In the genomic region with DNA sequence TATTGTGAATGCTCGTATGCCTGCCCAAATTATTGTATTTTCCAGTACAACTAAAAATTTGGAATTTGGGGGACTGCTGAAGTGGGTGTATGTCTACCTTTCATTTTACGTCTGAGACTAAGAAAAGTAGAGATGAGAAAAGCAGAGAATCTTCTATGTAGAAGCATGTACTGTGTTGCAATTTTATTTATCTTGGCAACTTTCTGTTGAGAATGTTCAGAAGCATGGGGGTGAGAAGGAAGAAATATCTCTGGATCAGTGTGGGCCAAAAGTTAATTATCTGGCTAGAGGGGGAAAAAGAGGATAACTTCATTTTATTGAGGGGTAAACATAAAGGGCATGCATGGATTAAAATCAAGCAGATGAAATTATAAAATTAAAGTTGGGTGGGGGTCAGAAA, we compare ENCODE assay signal across 15 cellular contexts. TPM values are rescaled to one million over a fixed set of nuclear protein-coding genes. Genes with fewer than 3 reads are reported as not detected.
DNase-seq lines count a peak whose midpoint lies in the region; ATAC-seq, FAIRE-seq and TF ChIP-seq lines count a peak whose summit lies in the region.
"Had no signal": no experiment of that assay in that cellular context is flagged by ENCODE, and none has a peak within 500 bp of the region (broad histone marks: within the 10 kb centered on the region; RNA-seq: fewer than 3 reads in every experiment).

No MANE protein-coding gene starts in this region.

- H3K36me3 Mint-ChIP-seq in activated CD4-positive, alpha-beta T cell treated with anti-CD3 and anti-CD28 coated beads for 36 hours (ENCODE audit: low read depth): peaks cover 20% of the 10 kb centered on the region
- peaks cover 39% of the 10 kb centered on the region for H3K36me3 Mint-ChIP-seq in activated CD4-positive, alpha-beta T cell treated with anti-CD3 and anti-CD28 coated beads, Interleukin-2, amount 10 ng/mL, durations not matched to agents 7 days and 5 days (ENCODE audit: low read depth)
- H3K36me3 Mint-ChIP-seq in natural killer cell treated with Interleukin-12 subunit alpha and Interleukin-12 subunit beta and Interleukin-15 and Interleukin-18, amount 100 ng/mL, for 72 hours: peaks cover 44% of the 10 kb centered on the region
- H3K36me3 Mint-ChIP-seq: WTC11 had no signal

- no peak overlapping the region for H3K56ac ChIP-seq in IMR-90 (ENCODE audit: extremely low read depth, insufficient read depth, low read length)

- no peak overlapping the region for H3K14ac ChIP-seq in IMR-90 (replicated peaks; ENCODE audit: low read depth, low read length)

- H3K27me3 Mint-ChIP-seq in activated CD4-positive, alpha-beta T cell treated with anti-CD3 and anti-CD28 coated beads for 36 hours: no peaks in the 10 kb centered on the region
- H3K27me3 Mint-ChIP-seq in activated CD4-positive, alpha-beta T cell treated with anti-CD3 and anti-CD28 coated beads, Interleukin-2, amount 10 ng/mL, durations not matched to agents 7 days and 5 days: no peaks in the 10 kb centered on the region
- no peaks in the 10 kb centered on the region for H3K27me3 Mint-ChIP-seq in natural killer cell treated with Interleukin-12 subunit alpha and Interleukin-12 subunit beta and Interleukin-15 and Interleukin-18, amount 100 ng/mL, for 72 hours

- in situ Hi-C loops in IMR-90 (cut with MboI; ENCODE audit: low sequenced_read_pairs): no loop called here

- H3K79me1 ChIP-seq in IMR-90 (ENCODE audit: low read depth in 1 of 2, low read length in 2 of 2): peaks cover 10 to 15% of the 10 kb centered on the region in 2 experiments; a peak in 2 of 4 replicates

- WGBS in IMR-90 (ENCODE audit: extremely low coverage in 2 of 2, insufficient read length in 1 of 2), 2 experiments: no CpG with 5 or more reads among the region's 2 CpGs

- no peak overlapping the region for H2BK15ac ChIP-seq in IMR-90 (ENCODE audit: low read depth, low read length)

- H3K9me1 ChIP-seq in IMR-90 (ENCODE audit: insufficient read depth, low read length): peaks cover 7% of the 10 kb centered on the region

- H4K5ac ChIP-seq in IMR-90 (ENCODE audit: low read depth, low read length): no peak overlapping the region

- peak overlapping the region; percentile 0 for H3K27ac Mint-ChIP-seq in activated CD4-positive, alpha-beta T cell treated with anti-CD3 and anti-CD28 coated beads for 36 hours
- H3K27ac Mint-ChIP-seq in activated CD4-positive, alpha-beta T cell treated with anti-CD3 and anti-CD28 coated beads, Interleukin-2, amount 10 ng/mL, durations not matched to agents 7 days and 5 days: no peak overlapping the region
- peak overlapping the region; percentile 84 to 87 for H3K27ac Mint-ChIP-seq in natural killer cell treated with Interleukin-12 subunit alpha and Interleukin-12 subunit beta and Interleukin-15 and Interleukin-18, amount 100 ng/mL, for 72 hours
- H3K27ac Mint-ChIP-seq: WTC11 had no signal

- H3K4ac ChIP-seq in IMR-90 (ENCODE audit: low read depth, low read length): no peak overlapping the region

- peaks cover 61% of the 10 kb centered on the region for H3K4me1 Mint-ChIP-seq in activated CD4-positive, alpha-beta T cell treated with anti-CD3 and anti-CD28 coated beads for 36 hours
- H3K4me1 Mint-ChIP-seq in activated CD4-positive, alpha-beta T cell treated with anti-CD3 and anti-CD28 coated beads, Interleukin-2, amount 10 ng/mL, durations not matched to agents 7 days and 5 days: peaks cover 20% of the 10 kb centered on the region
- H3K4me1 Mint-ChIP-seq in natural killer cell treated with Interleukin-12 subunit alpha and Interleukin-12 subunit beta and Interleukin-15 and Interleukin-18, amount 100 ng/mL, for 72 hours (ENCODE audit: low read depth in 2 of 2): peaks cover 65 to 74% of the 10 kb centered on the region in 2 donors

- no peaks in the 10 kb centered on the region for H3K27me3 ChIP-seq in IMR-90 (ENCODE audit: control insufficient read depth, insufficient read depth, low read length)
- H3K27me3 ChIP-seq: BLaER1 treated with 17β-estradiol and CSF1 and Interleukin-3, amounts not matched to agents 10 nM and 100 nM; SJSA1; spleen had no signal

- no peak overlapping the region for H3K27ac ChIP-seq in IMR-90 (ENCODE audit: insufficient read depth, low read length)
- H3K27ac ChIP-seq: 22Rv1; BLaER1 treated with 17β-estradiol and CSF1 and Interleukin-3, amounts not matched to agents 10 nM and 100 nM; SJSA1 had no signal

- H4K20me1 ChIP-seq in IMR-90 (ENCODE audit: insufficient read depth, low read length): no peaks in the 10 kb centered on the region; the same call in 1 of the 2 replicates

- H3K23ac ChIP-seq in IMR-90 (ENCODE audit: low read depth, low read length): no peak overlapping the region

- H3K4me3 ChIP-seq in IMR-90 (ENCODE audit: insufficient read depth, low read depth, low read length) (no peak overlapping the region), fibroblast of mammary gland (ENCODE audit: control insufficient read depth, low read depth, low read length) (no peak overlapping the region)
- H3K4me3 ChIP-seq: BLaER1 treated with 17β-estradiol and CSF1 and Interleukin-3, amounts not matched to agents 10 nM and 100 nM; SJSA1; spleen had no signal

- no peak for FAIRE-seq in urothelium cell line (lab: Jason Lieb, UNC)

- intact Hi-C loops in activated CD4-positive, alpha-beta T cell treated with anti-CD3 and anti-CD28 coated beads for 36 hours (cut with DNase I, micrococcal nuclease): no loop called here
- intact Hi-C loops in IMR-90 (cut with micrococcal nuclease): no loop called here

- TF ChIP-seq POLR2A in IMR-90 (IDR thresholded peaks at IDR 0.05; ENCODE audit: low read depth, low read length): no peak

- no peak overlapping the region for H2AK5ac ChIP-seq in IMR-90 (ENCODE audit: low read depth, low read length)

- H3K36me3 ChIP-seq in IMR-90 (ENCODE audit: control insufficient read depth, insufficient read depth, low read length): peaks cover 5% of the 10 kb centered on the region
- H3K36me3 ChIP-seq: SJSA1 had no signal

- ATAC-seq in activated CD4-positive, alpha-beta T cell treated with anti-CD3 and anti-CD28 coated beads for 36 hours: no peak
- ATAC-seq in IMR-90 (ENCODE audit: low read depth): no peak
- ATAC-seq in natural killer cell treated with Interleukin-12 subunit alpha and Interleukin-12 subunit beta and Interleukin-15 and Interleukin-18, amount 100 ng/mL, for 72 hours: no peak
- ATAC-seq in GM18861 (IDR thresholded peaks at IDR 0.05; ENCODE audit: unreplicated experiment): no peak
- ATAC-seq: WTC11 had no signal

- no peaks in the 10 kb centered on the region for H3K9me3 ChIP-seq in IMR-90 (ENCODE audit: control insufficient read depth, insufficient read depth, low read length)
- H3K9me3 ChIP-seq: BLaER1 treated with 17β-estradiol and CSF1 and Interleukin-3, amounts not matched to agents 10 nM and 100 nM; SJSA1; spleen had no signal

- H3K9ac ChIP-seq in IMR-90 (ENCODE audit: low read depth, low read length): no peak overlapping the region
- H3K9ac ChIP-seq: BLaER1 treated with 17β-estradiol and CSF1 and Interleukin-3, amounts not matched to agents 10 nM and 100 nM had no signal

- no peak overlapping the region for H2BK20ac ChIP-seq in IMR-90 (ENCODE audit: low read depth, low read length)

- H2AK9ac ChIP-seq in IMR-90 (replicated peaks; ENCODE audit: low read depth, low read length, poor library complexity): no peak overlapping the region

- no peak for DNase-seq in activated CD4-positive, alpha-beta T cell treated with anti-CD3 and anti-CD28 coated beads for 36 hours
- no peak for DNase-seq in activated CD4-positive, alpha-beta T cell treated with anti-CD3 and anti-CD28 coated beads, Interleukin-2, amount 10 ng/mL, durations not matched to agents 7 days and 5 days
- DNase-seq in IMR-90 (no peak), fibroblast of mammary gland (ENCODE audit: low read depth) (peak; percentile 60), urothelium cell line (ENCODE audit: low spot score) (no peak), AG08395 (ENCODE audit: low spot score) (no peak)
- DNase-seq in natural killer cell treated with Interleukin-12 subunit alpha and Interleukin-12 subunit beta and Interleukin-15 and Interleukin-18, amount 100 ng/mL, for 72 hours (ENCODE audit: low spot score): no peak
- DNase-seq: activated CD8-positive, alpha-beta memory T cell treated with anti-CD3 and anti-CD28 coated beads, Interleukin-2, amount 50 U/mL, for 4 hours; posterior cingulate gyrus; spleen had no signal

- peaks cover 3% of the 10 kb centered on the region; the same call in 1 of the 2 replicates for H3K4me1 ChIP-seq in IMR-90 (ENCODE audit: control insufficient read depth, insufficient read depth, low read length)

- H3K18ac ChIP-seq in IMR-90 (ENCODE audit: low read depth, low read length): no peak overlapping the region

- POLR2A ChIA-PET in activated CD4-positive, alpha-beta T cell treated with anti-CD3 and anti-CD28 coated beads for 36 hours (lab: Charles Lee): interaction anchor here (1.0 to 2.0 kb wide), 3 partner anchors 15 to 27 kb away, joined by 3 to 8 read pairs (median 7); no protein-coding TSS in a partner anchor
- POLR2A ChIA-PET in activated CD4-positive, alpha-beta T cell treated with anti-CD3 and anti-CD28 coated beads, Interleukin-2, amount 10 ng/mL, durations not matched to agents 7 days and 5 days (lab: Charles Lee): interaction anchor here (0.5 kb wide), 1 partner anchor 18 kb away, joined by 3 read pairs; no protein-coding TSS in a partner anchor
- POLR2A ChIA-PET in IMR-90 (lab: Charles Lee; ENCODE audit: unreplicated experiment): no interaction called here

- no peak overlapping the region for H3K4me2 ChIP-seq in IMR-90 (ENCODE audit: low read depth, low read length)
- H3K4me2 ChIP-seq: BLaER1 treated with 17β-estradiol and CSF1 and Interleukin-3, amounts not matched to agents 10 nM and 100 nM had no signal

- dilution Hi-C loops in IMR-90 (cut with HindIII; ENCODE audit: low sequenced_read_pairs, unreplicated experiment): no loop called here

- no peak overlapping the region for H4K8ac ChIP-seq in IMR-90 (ENCODE audit: low read depth in 2 of 2, low read length in 2 of 2)

- no peak for TF ChIP-seq CTCF in IMR-90 (conservative IDR thresholded peaks at IDR 0.05; ENCODE audit: low read depth, low read length)
- TF ChIP-seq CTCF in fibroblast of mammary gland (conservative IDR thresholded peaks at IDR 0.05; ENCODE audit: control insufficient read depth, insufficient read depth, low read depth, low read length): no peak

- CTCF ChIA-PET in activated CD4-positive, alpha-beta T cell treated with anti-CD3 and anti-CD28 coated beads for 36 hours (lab: Charles Lee): interaction anchor here (0.5 to 2.2 kb wide), 7 partner anchors 11 to 166 kb away, joined by 3 to 10 read pairs (median 4); no protein-coding TSS in a partner anchor
- CTCF ChIA-PET in activated CD4-positive, alpha-beta T cell treated with anti-CD3 and anti-CD28 coated beads, Interleukin-2, amount 10 ng/mL, durations not matched to agents 7 days and 5 days (lab: Charles Lee): interaction anchor here (0.5 to 1.6 kb wide), 3 partner anchors 9 to 50 kb away, joined by 3 to 5 read pairs (median 4); no protein-coding TSS in a partner anchor
- CTCF ChIA-PET in IMR-90 (lab: Yijun Ruan, JAX): interaction anchor here (1.4 kb wide), 1 partner anchor 17 kb away, joined by 3 read pairs; no protein-coding TSS in a partner anchor

- BruUV-seq in IMR-90 (replicated peaks; lab: Mats Ljungman, UMichigan): no TSS peak

- no peak overlapping the region for H2BK120ac ChIP-seq in IMR-90 (ENCODE audit: low read depth, low read length)

- H3K4me3 Mint-ChIP-seq in activated CD4-positive, alpha-beta T cell treated with anti-CD3 and anti-CD28 coated beads for 36 hours: no peak overlapping the region
- no peak overlapping the region for H3K4me3 Mint-ChIP-seq in activated CD4-positive, alpha-beta T cell treated with anti-CD3 and anti-CD28 coated beads, Interleukin-2, amount 10 ng/mL, durations not matched to agents 7 days and 5 days
- H3K4me3 Mint-ChIP-seq in natural killer cell treated with Interleukin-12 subunit alpha and Interleukin-12 subunit beta and Interleukin-15 and Interleukin-18, amount 100 ng/mL, for 72 hours: peak overlapping the region; percentile 69
- H3K4me3 Mint-ChIP-seq: WTC11 had no signal

- H2BK5ac ChIP-seq in IMR-90 (ENCODE audit: low read depth, low read length, poor library complexity, severe bottlenecking): no peak overlapping the region

- no peak overlapping the region for H4K91ac ChIP-seq in IMR-90 (ENCODE audit: insufficient read depth, low read depth, low read length)

- H2AFZ ChIP-seq in IMR-90 (replicated peaks; ENCODE audit: low read length, poor library complexity): no peak overlapping the region

- H3K9me3 Mint-ChIP-seq in activated CD4-positive, alpha-beta T cell treated with anti-CD3 and anti-CD28 coated beads for 36 hours (ENCODE audit: low read depth): no peaks in the 10 kb centered on the region
- H3K9me3 Mint-ChIP-seq in activated CD4-positive, alpha-beta T cell treated with anti-CD3 and anti-CD28 coated beads, Interleukin-2, amount 10 ng/mL, durations not matched to agents 7 days and 5 days: no peaks in the 10 kb centered on the region
- no peaks in the 10 kb centered on the region for H3K9me3 Mint-ChIP-seq in natural killer cell treated with Interleukin-12 subunit alpha and Interleukin-12 subunit beta and Interleukin-15 and Interleukin-18, amount 100 ng/mL, for 72 hours
- H3K9me3 Mint-ChIP-seq: WTC11 had no signal

- no peak for TF ChIP-seq RAD21 in IMR-90 (IDR thresholded peaks at IDR 0.05; ENCODE audit: low read length)

RNA-seq across cellular contexts. Expression of gene ICE2, which starts 46.7 kb away (rescaled TPM):
- 10 to 100 TPM; 72.8 to 81.6 TPM for total RNA-seq in activated CD4-positive, alpha-beta T cell treated with anti-CD3 and anti-CD28 coated beads for 36 hours
- 10 to 100 TPM; 70.0 to 77.7 TPM for total RNA-seq in activated CD4-positive, alpha-beta T cell treated with anti-CD3 and anti-CD28 coated beads, Interleukin-2, amount 10 ng/mL, durations not matched to agents 7 days and 5 days
- 21.1 and 22.8 TPM in 2 replicates for total RNA-seq in IMR-90 (2012; rRNA removed)
- 11.3 and 14.7 TPM in 2 replicates for polyA plus RNA-seq in IMR-90 (2012; rRNA removed)
- polyA plus RNA-seq in IMR-90 (2012; cell fraction: cytosol; rRNA removed): 2.0 and 3.0 TPM in 2 replicates
- polyA plus RNA-seq in IMR-90 (2012; cell fraction: nucleus; rRNA removed; ENCODE audit: low replicate concordance): 3.6 and 24.3 TPM in 2 replicates
- 10 to 100 TPM; 38.9 to 79.4 TPM for total RNA-seq in natural killer cell treated with Interleukin-12 subunit alpha and Interleukin-12 subunit beta and Interleukin-15 and Interleukin-18, amount 100 ng/mL, for 72 hours
